ENCODE assay signal across 8 cellular contexts in genomic region chr16:71883849-71884638, GRCh38. TPM values are rescaled to one million over a fixed set of nuclear protein-coding genes. Genes with fewer than 3 reads are reported as not detected.
DNase-seq lines count a peak whose midpoint lies in the region; ATAC-seq and FAIRE-seq lines count a peak whose summit lies in the region.

ZNF821 (minus strand) TSS chr16:71884182; CDS start chr16:71879946, 4,236 bp downstream.

- ATAC-seq in GM21528 (IDR thresholded peaks at IDR 0.05; ENCODE audit: low FRiP score, unreplicated experiment): peak; percentile 59

- H3K4me3 ChIP-seq in neuronal stem cell (ENCODE audit: low read length in 2 of 2): peak within 1 kb of the TSS; percentile 94 to 99

- peak within 1 kb of the TSS; percentile 63 for H2AK5ac ChIP-seq in neuronal stem cell (ENCODE audit: low read depth, low read length)

- peak; percentile 53 for DNase-seq in DMS153 (lab: John Stamatoyannopoulos, UW)
- peak; percentile 27 for DNase-seq in KG1 (lab: John Stamatoyannopoulos, UW)
- peak; percentile 46 to 71 for DNase-seq in SHP77 (lab: John Stamatoyannopoulos, UW)
- peak; percentile 74 for DNase-seq in activated naive CD4-positive, alpha-beta T cell treated with Interleukin-2 at 50 U/mL for 16 hours
- peak; percentile 90 to 92 for DNase-seq in frontal cortex (ENCODE audit: low spot score in 2 of 2)
- DNase-seq in neuronal stem cell (ENCODE audit: low spot score): peak; percentile 93

- no peak within 1 kb of the TSS for H4K8ac ChIP-seq in neuronal stem cell (ENCODE audit: low read depth, low read length)

- no peaks in the 10 kb centered on the region for H3K27me3 ChIP-seq in neuronal stem cell (ENCODE audit: control insufficient read depth in 3 of 3, insufficient read depth in 3 of 3, low read depth in 1 of 3, low read length in 3 of 3)

- peaks cover 8 to 29% of the 10 kb centered on the region in 2 donors for H3K36me3 ChIP-seq in neuronal stem cell (replicated peaks in 1 of 2; ENCODE audit: control insufficient read depth in 2 of 2, insufficient read depth in 2 of 2, low read length in 2 of 2)

- FAIRE-seq in frontal cortex (lab: Jason Lieb, UNC): no peak

- peak within 1 kb of the TSS; percentile 90 for H2BK5ac ChIP-seq in neuronal stem cell (ENCODE audit: low read length)

- H2BK12ac ChIP-seq in neuronal stem cell (ENCODE audit: low read length): no peak within 1 kb of the TSS

- H3K9ac ChIP-seq in neuronal stem cell (ENCODE audit: low read depth, low read length, poor library complexity): peak within 1 kb of the TSS; percentile 90

- peak within 1 kb of the TSS; percentile 60 for H3K23ac ChIP-seq in neuronal stem cell (ENCODE audit: low read depth, low read length, poor library complexity)

- no peaks in the 10 kb centered on the region for H3K9me3 ChIP-seq in neuronal stem cell (replicated peaks in 1 of 2; ENCODE audit: control insufficient read depth in 2 of 2, insufficient read depth in 1 of 2, low read depth in 1 of 2, low read length in 2 of 2)

- H3K14ac ChIP-seq in neuronal stem cell (ENCODE audit: low read length): peak within 1 kb of the TSS; percentile 56

- peak within 1 kb of the TSS; percentile 67 for H2BK15ac ChIP-seq in neuronal stem cell (ENCODE audit: low read length)

- peaks cover 2% of the 10 kb centered on the region for H3K79me1 ChIP-seq in neuronal stem cell (ENCODE audit: low read depth, low read length)

- H3K27ac ChIP-seq in neuronal stem cell (replicated peaks; ENCODE audit: low read length): peak within 1 kb of the TSS; percentile 76
- peak within 1 kb of the TSS; percentile 89 for H3K27ac ChIP-seq in temporal lobe (ENCODE audit: low read depth, low read length)

- H2AFZ ChIP-seq in neuronal stem cell (ENCODE audit: low read length): peak within 1 kb of the TSS; percentile 100

- no CpG with 5 or more reads among the region's 85 CpGs for WGBS in neuronal stem cell (ENCODE audit: extremely low coverage in 2 of 2, insufficient read length in 2 of 2, insufficient replicate concordance in 1 of 2), 2 donors

- H3K4me2 ChIP-seq in neuronal stem cell (ENCODE audit: insufficient read depth, low read length, poor library complexity, severe bottlenecking): peak within 1 kb of the TSS; percentile 78

- no peak within 1 kb of the TSS for H3K4ac ChIP-seq in neuronal stem cell (ENCODE audit: low read length)

- peaks cover 4 to 5% of the 10 kb centered on the region in 2 donors for H3K4me1 ChIP-seq in neuronal stem cell (ENCODE audit: control insufficient read depth in 2 of 2, insufficient read depth in 1 of 2, low read depth in 1 of 2, low read length in 2 of 2)

- peak within 1 kb of the TSS; percentile 87 for H2BK120ac ChIP-seq in neuronal stem cell (ENCODE audit: low read depth, low read length)

- H4K91ac ChIP-seq in neuronal stem cell (ENCODE audit: low read depth, low read length, poor library complexity): no peak within 1 kb of the TSS

- peak within 1 kb of the TSS; percentile 95 for H3K18ac ChIP-seq in neuronal stem cell (ENCODE audit: low read length)

RNA-seq across cellular contexts. Expression of gene ZNF821, which starts in this region (rescaled TPM):
- total RNA-seq in frontal cortex (36.7 TPM), temporal lobe (29.7 TPM)
- 11.3 TPM for polyA plus RNA-seq in neuronal stem cell (2013, experiment 1 of 2)
- polyA plus RNA-seq in neuronal stem cell (2013, experiment 2 of 2): 10.8 TPM

Comparison
In these comparisons a context has a peak if more than half of its experiments do, and no peak if none do; other contexts are left out.
1. Peak in every context shown above with its lines: DNase-seq, ATAC-seq, H3K4me3 ChIP-seq and H3K27ac ChIP-seq.
2. DNase-seq: peak in every context shown above with its lines; median percentile 93 in neuronal stem cell; 91 in frontal cortex; 74 in activated naive CD4-positive, alpha-beta T cell treated with Interleukin-2 at 50 U/mL for 16 hours; 58 in SHP77; 53 in DMS153; 27 in KG1.